Comparison of ENCODE assay signal across 1 cellular context in genomic region chr11:108199446-108200321, GRCh38.
TF ChIP-seq lines count a peak whose summit lies in the region.

No MANE protein-coding gene starts in this region.

TF ChIP-seq in GM12878, 131 proteins besides CTCF, POLR2A, EP300 and RAD21 (continued from another document):
- no peak for TF ChIP-seq TCF3 (IDR thresholded peaks at IDR 0.05; ENCODE audit: borderline replicate concordance, insufficient read depth, low read depth, low read length)
- TF ChIP-seq KDM1A (IDR thresholded peaks at IDR 0.05; ENCODE audit: borderline replicate concordance) = no peak
- TF ChIP-seq PBX3 (IDR thresholded peaks at IDR 0.05; ENCODE audit: insufficient replicate concordance, low read depth, low read length) = no peak
- no peak for TF ChIP-seq PRDM15 (CRISPR knock-in tag; IDR thresholded peaks at IDR 0.05)
- no peak for TF ChIP-seq ESRRA (IDR thresholded peaks at IDR 0.05; ENCODE audit: low read length)
- TF ChIP-seq NBN (IDR thresholded peaks at IDR 0.05) = 0 out of 2 replicates have a peak, but pooled peaks have one; percentile 44
- peak; percentile 82; the same call in 2 of the 3 replicates for TF ChIP-seq POU2F2 (IDR thresholded peaks at IDR 0.05; ENCODE audit: borderline replicate concordance, low read depth, low read length)
- TF ChIP-seq IRF4 (IDR thresholded peaks at IDR 0.05; ENCODE audit: low read depth, low read length) = no peak
- peak; percentile 67 for TF ChIP-seq ATF2 (IDR thresholded peaks at IDR 0.05; ENCODE audit: low read length)
- peak; percentile 53; the same call in 1 of the 2 replicates for TF ChIP-seq IKZF1 (conservative IDR thresholded peaks at IDR 0.05)
- TF ChIP-seq PKNOX1 (IDR thresholded peaks at IDR 0.05) = peak; percentile 37; the same call in 1 of the 2 replicates
- TF ChIP-seq MEF2B (IDR thresholded peaks at IDR 0.05; ENCODE audit: partially characterized antibody, poor library complexity, severe bottlenecking) = no peak
- TF ChIP-seq NKRF (conservative IDR thresholded peaks at IDR 0.05) = no peak
- TF ChIP-seq POLR2AphosphoS2 (IDR thresholded peaks at IDR 0.05; ENCODE audit: low read depth, low read length) = no peak
- no peak for TF ChIP-seq SREBF1 (IDR thresholded peaks at IDR 0.05; ENCODE audit: low read length)
- TF ChIP-seq HDAC6 (IDR thresholded peaks at IDR 0.05; ENCODE audit: unreplicated experiment) = no peak
- TF ChIP-seq EZH2 (IDR thresholded peaks at IDR 0.05; ENCODE audit: borderline replicate concordance, control insufficient read depth, low read depth, low read length) = no peak
- peak; percentile 76 for TF ChIP-seq RELB (IDR thresholded peaks at IDR 0.05; ENCODE audit: low read depth)
- no peak for TF ChIP-seq USF2 (IDR thresholded peaks at IDR 0.05; ENCODE audit: borderline replicate concordance, low read depth, low read length)
- no peak for TF ChIP-seq ATF3 (IDR thresholded peaks at IDR 0.05; ENCODE audit: borderline replicate concordance, extremely low read depth, low read depth, low read length)
- TF ChIP-seq PML (IDR thresholded peaks at IDR 0.05; ENCODE audit: low read length) = no peak
- TF ChIP-seq STAT1 (conservative IDR thresholded peaks at IDR 0.05) = no peak
- no peak for TF ChIP-seq CBFB (IDR thresholded peaks at IDR 0.05; ENCODE audit: low read depth)
